1 cellular context compared by ENCODE assay signal in the genomic region with DNA sequence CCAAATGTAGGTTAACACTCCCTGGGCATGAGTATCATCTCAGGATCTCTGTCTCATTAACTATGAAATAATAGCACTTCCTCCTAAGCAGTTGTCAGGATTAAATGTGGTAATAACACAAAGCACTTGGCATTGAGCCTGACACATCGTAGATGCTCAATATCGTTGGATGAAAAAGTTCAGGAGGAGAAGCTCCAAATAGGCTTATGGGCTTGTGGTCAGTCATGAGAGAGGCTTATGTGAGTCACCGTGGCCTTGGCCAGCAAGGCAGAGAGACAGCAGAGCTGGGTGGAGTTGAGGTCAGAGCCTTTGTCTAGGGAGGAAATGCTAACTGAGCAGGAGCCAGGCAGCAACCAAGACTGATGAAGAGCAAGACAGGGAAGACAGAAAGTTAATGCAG.
TF ChIP-seq lines count a peak whose summit lies in the region.

No MANE protein-coding gene starts in this region.

TF ChIP-seq in GM12878, 131 proteins besides CTCF, POLR2A, EP300 and RAD21 (continued from another document):
- TF ChIP-seq, protein P1, sequence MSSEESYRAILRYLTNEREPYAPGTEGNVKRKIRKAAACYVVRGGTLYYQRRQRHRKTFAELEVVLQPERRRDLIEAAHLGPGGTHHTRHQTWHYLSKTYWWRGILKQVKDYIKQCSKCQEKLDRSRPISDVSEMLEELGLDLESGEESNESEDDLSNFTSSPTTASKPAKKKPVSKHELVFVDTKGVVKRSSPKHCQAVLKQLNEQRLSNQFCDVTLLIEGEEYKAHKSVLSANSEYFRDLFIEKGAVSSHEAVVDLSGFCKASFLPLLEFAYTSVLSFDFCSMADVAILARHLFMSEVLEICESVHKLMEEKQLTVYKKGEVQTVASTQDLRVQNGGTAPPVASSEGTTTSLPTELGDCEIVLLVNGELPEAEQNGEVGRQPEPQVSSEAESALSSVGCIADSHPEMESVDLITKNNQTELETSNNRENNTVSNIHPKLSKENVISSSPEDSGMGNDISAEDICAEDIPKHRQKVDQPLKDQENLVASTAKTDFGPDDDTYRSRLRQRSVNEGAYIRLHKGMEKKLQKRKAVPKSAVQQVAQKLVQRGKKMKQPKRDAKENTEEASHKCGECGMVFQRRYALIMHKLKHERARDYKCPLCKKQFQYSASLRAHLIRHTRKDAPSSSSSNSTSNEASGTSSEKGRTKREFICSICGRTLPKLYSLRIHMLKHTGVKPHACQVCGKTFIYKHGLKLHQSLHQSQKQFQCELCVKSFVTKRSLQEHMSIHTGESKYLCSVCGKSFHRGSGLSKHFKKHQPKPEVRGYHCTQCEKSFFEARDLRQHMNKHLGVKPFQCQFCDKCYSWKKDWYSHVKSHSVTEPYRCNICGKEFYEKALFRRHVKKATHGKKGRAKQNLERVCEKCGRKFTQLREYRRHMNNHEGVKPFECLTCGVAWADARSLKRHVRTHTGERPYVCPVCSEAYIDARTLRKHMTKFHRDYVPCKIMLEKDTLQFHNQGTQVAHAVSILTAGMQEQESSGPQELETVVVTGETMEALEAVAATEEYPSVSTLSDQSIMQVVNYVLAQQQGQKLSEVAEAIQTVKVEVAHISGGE (CRISPR knock-in tag; IDR thresholded peaks at IDR 0.05), result no peak
- TF ChIP-seq SPI1 (IDR thresholded peaks at IDR 0.05; ENCODE audit: borderline replicate concordance, insufficient read depth, low read depth, low read length), result no peak
